8 cellular contexts compared by ENCODE assay signal in the genomic region with DNA sequence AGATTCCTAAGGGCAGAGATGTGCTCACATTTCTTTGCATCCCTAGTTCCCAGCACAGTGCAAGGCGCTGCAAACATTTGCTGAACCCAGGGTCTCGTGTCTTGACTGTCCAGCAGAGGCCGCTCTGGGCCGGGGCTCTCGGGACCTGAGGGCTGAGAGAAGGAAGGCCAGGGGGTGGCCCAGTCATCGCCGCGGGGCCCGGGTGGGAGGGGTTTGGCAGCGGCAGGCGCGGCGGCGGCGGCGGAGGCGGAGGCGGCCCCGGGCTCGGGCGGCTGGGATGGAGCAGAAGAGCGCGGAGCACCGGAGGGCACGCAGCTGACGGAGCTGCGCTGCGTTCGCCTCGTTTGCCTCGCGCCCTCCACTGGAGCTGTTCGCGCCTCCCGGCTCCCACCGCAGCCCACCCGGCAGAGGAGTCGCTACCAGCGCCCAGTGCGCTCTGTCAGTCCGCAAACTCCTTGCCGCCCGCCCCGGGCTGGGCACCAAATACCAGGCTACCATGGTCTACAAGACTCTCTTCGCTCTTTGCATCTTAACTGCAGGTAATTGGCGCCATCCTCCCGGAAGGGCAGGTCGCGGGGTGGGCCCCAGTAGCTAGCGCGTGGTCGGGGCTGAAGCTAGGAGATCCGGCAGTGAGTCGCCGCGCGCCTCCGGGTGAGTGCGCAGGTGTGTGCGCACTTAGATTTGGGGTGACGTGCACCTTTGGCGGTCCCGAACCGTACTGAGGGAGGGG. TPM values are rescaled to one million over a fixed set of nuclear protein-coding genes. Genes with fewer than 3 reads are reported as not detected.
DNase-seq lines count a peak whose midpoint lies in the region; ATAC-seq and TF ChIP-seq lines count a peak whose summit lies in the region.

A gene with protein sequence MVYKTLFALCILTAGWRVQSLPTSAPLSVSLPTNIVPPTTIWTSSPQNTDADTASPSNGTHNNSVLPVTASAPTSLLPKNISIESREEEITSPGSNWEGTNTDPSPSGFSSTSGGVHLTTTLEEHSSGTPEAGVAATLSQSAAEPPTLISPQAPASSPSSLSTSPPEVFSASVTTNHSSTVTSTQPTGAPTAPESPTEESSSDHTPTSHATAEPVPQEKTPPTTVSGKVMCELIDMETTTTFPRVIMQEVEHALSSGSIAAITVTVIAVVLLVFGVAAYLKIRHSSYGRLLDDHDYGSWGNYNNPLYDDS (plus strand): TSS at position 285 of the 730 bp plus-strand sequence. CDS start 212 bp downstream, at position 497.

- H3K4me1 ChIP-seq in endodermal cell (ENCODE audit: control insufficient read depth, insufficient read depth, low read length) (peaks cover 2% of the 10 kb centered on the region), mesenchymal stem cell (ENCODE audit: control insufficient read depth, insufficient read depth, low read depth, low read length) (peaks cover 19% of the 10 kb centered on the region)

- H3K4me3 Mint-ChIP-seq in T-helper 2 cell treated with Interferon-gamma antibody and Interleukin-4, amounts not matched to agents 5 μg/mL and 100 μg/mL, for 36 hours = peak within 1 kb of the TSS; percentile 75
- H3K4me3 Mint-ChIP-seq in endodermal cell = peak within 1 kb of the TSS; percentile 65

- H3K27ac Mint-ChIP-seq in T-helper 2 cell treated with Interferon-gamma antibody and Interleukin-4, amounts not matched to agents 5 μg/mL and 100 μg/mL, for 36 hours = no peak within 1 kb of the TSS
- H3K27ac Mint-ChIP-seq in endodermal cell = no peak within 1 kb of the TSS

- peak within 1 kb of the TSS; percentile 83 for H3K4me2 ChIP-seq in mesenchymal stem cell (ENCODE audit: low read length, poor library complexity, severe bottlenecking)

- no peak within 1 kb of the TSS for H2BK5ac ChIP-seq in mesenchymal stem cell (ENCODE audit: low read depth, low read length, poor library complexity, severe bottlenecking)

- 0 to 1% methylated on average over 19 to 64 of the region's 64 CpGs for WGBS in endodermal cell (ENCODE audit: insufficient coverage in 1 of 2, insufficient read length in 1 of 2), 2 experiments
- WGBS in mesenchymal stem cell = under 1% methylated on average over 53 of the region's 64 CpGs

- DNase-seq in activated naive CD4-positive, alpha-beta T cell treated with Interleukin-2 at 50 U/mL for 16 hours = peak; percentile 2
- no peak for DNase-seq in activated naive CD4-positive, alpha-beta T cell treated with anti-CD3 and anti-CD28 coated beads, Interleukin-2, amount 50 U/mL, for 16 hours
- peak; percentile 62 for DNase-seq in NCI-H1105 (lab: John Stamatoyannopoulos, UW)
- peak; percentile 53 for DNase-seq in T-helper 2 cell treated with Interferon-gamma antibody and Interleukin-4, amounts not matched to agents 5 μg/mL and 100 μg/mL, for 36 hours (ENCODE audit: low spot score)
- peak; percentile 97 for DNase-seq in endodermal cell
- DNase-seq in mesenchymal stem cell = peak; percentile 88
- DNase-seq in stimulated activated CD8-positive, alpha-beta memory T cell treated with anti-CD3 and anti-CD28 coated beads, Interleukin-7, amount 100 ng/mL, for 48 hours (ENCODE audit: extremely low read depth in 1 of 2, low read depth in 1 of 2) = peak; percentile 41 to 53

- H3K27me3 ChIP-seq in endodermal cell (ENCODE audit: control insufficient read depth, insufficient read depth, low read length, poor library complexity, severe bottlenecking) = peaks cover 52% of the 10 kb centered on the region
- H3K27me3 ChIP-seq in mesenchymal stem cell (ENCODE audit: control insufficient read depth in 1 of 2, insufficient read depth in 1 of 2, low read length in 2 of 2) = peaks cover 55 to 59% of the 10 kb centered on the region in 2 experiments

- peak within 1 kb of the TSS; percentile 72 for H3K4me3 ChIP-seq in endodermal cell (ENCODE audit: low read length)
- H3K4me3 ChIP-seq in mesenchymal stem cell (ENCODE audit: insufficient read depth in 1 of 2, low read depth in 1 of 2, low read length in 2 of 2) = peak within 1 kb of the TSS; percentile 50 to 81

- H3K4me1 Mint-ChIP-seq in T-helper 2 cell treated with Interferon-gamma antibody and Interleukin-4, amounts not matched to agents 5 μg/mL and 100 μg/mL, for 36 hours (ENCODE audit: low read depth) = peaks cover 10% of the 10 kb centered on the region
- H3K4me1 Mint-ChIP-seq in endodermal cell = peaks cover 12% of the 10 kb centered on the region

- peak within 1 kb of the TSS in 1 of 2 experiments; percentile 0 for H3K14ac ChIP-seq in mesenchymal stem cell (ENCODE audit: low read length in 2 of 2)

- peak within 1 kb of the TSS in 1 of 2 experiments; percentile 24 for H3K4ac ChIP-seq in mesenchymal stem cell (ENCODE audit: low read depth in 1 of 2, low read length in 2 of 2)

- peak; percentile 86 for TF ChIP-seq CTCF in endodermal cell (conservative IDR thresholded peaks at IDR 0.05)

- H3K36me3 ChIP-seq in endodermal cell (ENCODE audit: control insufficient read depth, insufficient read depth, low read length) = no peaks in the 10 kb centered on the region
- no peaks in the 10 kb centered on the region for H3K36me3 ChIP-seq in mesenchymal stem cell (ENCODE audit: control insufficient read depth in 1 of 2, insufficient read depth in 2 of 2, low read depth in 1 of 2, low read length in 2 of 2)

- no peaks in the 10 kb centered on the region for H3K9me3 Mint-ChIP-seq in T-helper 2 cell treated with Interferon-gamma antibody and Interleukin-4, amounts not matched to agents 5 μg/mL and 100 μg/mL, for 36 hours
- no peaks in the 10 kb centered on the region for H3K9me3 Mint-ChIP-seq in endodermal cell

- no peaks in the 10 kb centered on the region for H3K9me3 ChIP-seq in endodermal cell (ENCODE audit: control insufficient read depth, low read length)
- H3K9me3 ChIP-seq in mesenchymal stem cell (ENCODE audit: control insufficient read depth, low read length) = no peaks in the 10 kb centered on the region

- H2BK15ac ChIP-seq in mesenchymal stem cell (ENCODE audit: low read depth, poor library complexity, severe bottlenecking) = peak within 1 kb of the TSS; percentile 21

- H3K18ac ChIP-seq in mesenchymal stem cell (ENCODE audit: low read depth in 1 of 2, low read length in 2 of 2) = peak within 1 kb of the TSS; percentile 29 to 84

- H4K91ac ChIP-seq in mesenchymal stem cell (ENCODE audit: low read length) = no peak within 1 kb of the TSS

- peak within 1 kb of the TSS; percentile 3 for H2AFZ ChIP-seq in mesenchymal stem cell (ENCODE audit: low read depth, low read length)

- H4K8ac ChIP-seq in mesenchymal stem cell (ENCODE audit: low read length) = peak within 1 kb of the TSS; percentile 19

- H2AK5ac ChIP-seq in mesenchymal stem cell (ENCODE audit: low read length, severe bottlenecking) = no peak within 1 kb of the TSS

- H3K36me3 Mint-ChIP-seq in T-helper 2 cell treated with Interferon-gamma antibody and Interleukin-4, amounts not matched to agents 5 μg/mL and 100 μg/mL, for 36 hours (ENCODE audit: low read depth) = no peaks in the 10 kb centered on the region
- H3K36me3 Mint-ChIP-seq in endodermal cell (ENCODE audit: low read depth) = no peaks in the 10 kb centered on the region

- peak within 1 kb of the TSS in 1 of 2 experiments; percentile 46 for H3K23ac ChIP-seq in mesenchymal stem cell (ENCODE audit: low read length in 2 of 2)

- H3K79me1 ChIP-seq in mesenchymal stem cell (replicated peaks; ENCODE audit: low read length, poor library complexity, severe bottlenecking) = no peaks in the 10 kb centered on the region

- ATAC-seq in HG02623 (IDR thresholded peaks at IDR 0.05; ENCODE audit: unreplicated experiment) = peak; percentile 64

- H3K27me3 Mint-ChIP-seq in T-helper 2 cell treated with Interferon-gamma antibody and Interleukin-4, amounts not matched to agents 5 μg/mL and 100 μg/mL, for 36 hours (ENCODE audit: low read depth) = peaks cover 61% of the 10 kb centered on the region
- H3K27me3 Mint-ChIP-seq in endodermal cell (ENCODE audit: insufficient read depth) = peaks cover 54% of the 10 kb centered on the region

- H2BK12ac ChIP-seq in mesenchymal stem cell (ENCODE audit: low read length in 2 of 2) = peak within 1 kb of the TSS in 1 of 2 experiments; percentile 40

- H3K27ac ChIP-seq in endodermal cell (ENCODE audit: low read depth, low read length) = no peak within 1 kb of the TSS
- H3K27ac ChIP-seq in mesenchymal stem cell (ENCODE audit: low read length, poor library complexity, severe bottlenecking) = no peak within 1 kb of the TSS

- H3K9ac ChIP-seq in endodermal cell (ENCODE audit: extremely low read depth, low read length, poor library complexity, severe bottlenecking) = no peak within 1 kb of the TSS
- H3K9ac ChIP-seq in mesenchymal stem cell (ENCODE audit: low read length) = peak within 1 kb of the TSS; percentile 48

- H2BK120ac ChIP-seq in mesenchymal stem cell (ENCODE audit: low read depth, low read length) = no peak within 1 kb of the TSS

RNA-seq across cellular contexts. Expression of the gene that starts here (rescaled TPM):
- total RNA-seq in endodermal cell = 1 to 10 TPM in 1 of 2 donors, under 1 TPM in 1; 0.13 to 1.1 TPM
- 7.4 TPM for polyA plus RNA-seq in endodermal cell (2013, experiment 1 of 2)
- 7.0 TPM for polyA plus RNA-seq in endodermal cell (2013, experiment 2 of 2)
- polyA plus RNA-seq in mesenchymal stem cell (2013, experiment 1 of 2) = 69.4 TPM
- 70.1 TPM for polyA plus RNA-seq in mesenchymal stem cell (2013, experiment 2 of 2)
